ENCODE assay signal across 9 cellular contexts in the genomic region with DNA sequence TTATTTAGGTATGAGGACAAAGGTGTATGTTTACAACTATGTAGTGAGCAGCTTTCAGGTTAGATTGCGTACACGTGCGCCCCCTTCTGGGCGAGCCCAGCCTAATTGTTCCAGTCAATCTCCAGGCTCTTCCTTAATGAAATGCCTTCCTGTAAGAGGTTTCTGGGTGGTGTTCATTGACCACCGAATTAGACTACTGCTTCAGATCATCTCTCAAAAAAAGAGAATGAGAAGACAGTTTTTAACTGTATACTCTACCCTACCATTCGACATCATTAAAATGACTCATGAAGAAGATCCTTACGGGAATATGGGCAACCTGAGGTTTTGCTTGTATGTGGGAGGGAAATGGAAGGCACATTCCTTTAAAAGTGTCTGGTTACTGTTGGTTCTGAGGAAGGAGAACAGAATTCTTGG. TPM values are rescaled to one million over a fixed set of nuclear protein-coding genes. Genes with fewer than 3 reads are reported as not detected.
A peak's percentile ranks its signal among the peaks of the same experiment; 100 is the strongest.
DNase-seq lines count a peak whose midpoint lies in the region; ATAC-seq, FAIRE-seq and TF ChIP-seq lines count a peak whose summit lies in the region.
"Had no signal": no experiment of that assay in that cellular context is flagged by ENCODE, and none has a peak within 500 bp of the region (broad histone marks: within the 10 kb centered on the region; RNA-seq: fewer than 3 reads in every experiment).

No MANE protein-coding gene starts in this region.

- no peak for FAIRE-seq in bronchial epithelial cell (lab: Jason Lieb, UNC)

- POLR2A ChIA-PET in RWPE1 (lab: Yijun Ruan, JAX; ENCODE audit: low non-redundant PET), result no interaction called here

- no peaks in the 10 kb centered on the region for H3K36me3 Mint-ChIP-seq in stimulated activated memory B cell treated with anti-CD40 and anti-IgM and Interleukin-4, amounts not matched to agents 10 μg/mL and 1 μg/mL and 100 μg/mL, for 72 hours

- H3K4me1 ChIP-seq in left lung, result no peaks in the 10 kb centered on the region

- DNase-seq in ELR (ENCODE audit: low read depth), result peak; percentile 62
- peak; percentile 93 for DNase-seq in HT-29 (ENCODE audit: low spot score)
- DNase-seq in RWPE1 (ENCODE audit: low spot score), result no peak
- DNase-seq in bronchial epithelial cell (ENCODE audit: low read depth), result peak; percentile 49
- DNase-seq in left lung, result peak; percentile 61
- peak; percentile 37 to 43 for DNase-seq in stimulated activated CD8-positive, alpha-beta memory T cell treated with anti-CD3 and anti-CD28 coated beads, Interleukin-2, amount 100 ng/mL, for 48 hours (ENCODE audit: low read depth in 2 of 2)

- TF ChIP-seq CTCF in RWPE1 (conservative IDR thresholded peaks at IDR 0.05; ENCODE audit: low read depth) (peak; percentile 25; the same call in 1 of the 2 replicates), bronchial epithelial cell (IDR thresholded peaks at IDR 0.05; ENCODE audit: insufficient read depth, low read length, severe bottlenecking) (peak; percentile 73), left lung (IDR thresholded peaks at IDR 0.05) (peak; percentile 38 to 63)

- H3K27ac ChIP-seq in RWPE1 (no peak overlapping the region), left lung (peak overlapping the region; percentile 57 to 67)

- H3K4me1 Mint-ChIP-seq in stimulated activated memory B cell treated with anti-CD40 and anti-IgM and Interleukin-4, amounts not matched to agents 10 μg/mL and 1 μg/mL and 100 μg/mL, for 72 hours, result no peaks in the 10 kb centered on the region

- peak; percentile 77 for ATAC-seq in GM21381 (IDR thresholded peaks at IDR 0.05; ENCODE audit: unreplicated experiment)
- ATAC-seq in left lung, result peak; percentile 81
- no peak for ATAC-seq in stimulated activated memory B cell treated with anti-CD40 and anti-IgM and Interleukin-4, amounts not matched to agents 10 μg/mL and 1 μg/mL and 100 μg/mL, for 72 hours

- no peak overlapping the region for H3K27ac Mint-ChIP-seq in stimulated activated memory B cell treated with anti-CD40 and anti-IgM and Interleukin-4, amounts not matched to agents 10 μg/mL and 1 μg/mL and 100 μg/mL, for 72 hours

- CTCF ChIA-PET in RWPE1 (lab: Yijun Ruan, JAX), result interaction anchor here (0.6 to 1.1 kb wide), 2 partner anchors 20 to 129 kb away, joined by 3 read pairs; no protein-coding TSS in a partner anchor

- no peaks in the 10 kb centered on the region for H3K9me3 ChIP-seq in left lung

- H3K4me3 Mint-ChIP-seq in stimulated activated memory B cell treated with anti-CD40 and anti-IgM and Interleukin-4, amounts not matched to agents 10 μg/mL and 1 μg/mL and 100 μg/mL, for 72 hours, result no peak overlapping the region

- peaks cover 10% of the 10 kb centered on the region for H3K27me3 Mint-ChIP-seq in stimulated activated memory B cell treated with anti-CD40 and anti-IgM and Interleukin-4, amounts not matched to agents 10 μg/mL and 1 μg/mL and 100 μg/mL, for 72 hours

- intact Hi-C loops in left lung (cut with DNase I), result no loop called here

- H3K36me3 ChIP-seq in bronchial epithelial cell (ENCODE audit: control insufficient read depth, insufficient read depth, low read length), result no peaks in the 10 kb centered on the region
- no peaks in the 10 kb centered on the region for H3K36me3 ChIP-seq in left lung

- H3K27me3 ChIP-seq in bronchial epithelial cell (ENCODE audit: control insufficient read depth, insufficient read depth, low read length) (no peaks in the 10 kb centered on the region), left lung (no peaks in the 10 kb centered on the region)

- H3K4me3 ChIP-seq in bronchial epithelial cell (ENCODE audit: low read depth, low read length) (no peak overlapping the region), left lung (peak overlapping the region; percentile 10 to 20)

- no peaks in the 10 kb centered on the region for H3K9me3 Mint-ChIP-seq in stimulated activated memory B cell treated with anti-CD40 and anti-IgM and Interleukin-4, amounts not matched to agents 10 μg/mL and 1 μg/mL and 100 μg/mL, for 72 hours

RNA-seq across cellular contexts. Expression of a gene that starts 2.1 kb away (rescaled TPM):
- 0.10 and 0.63 TPM in 2 replicates for total RNA-seq in HT-29 (2014; rRNA removed; shearing (Covaris generic))
- total RNA-seq in bronchial epithelial cell, result 0.38 and 14.2 TPM in 2 replicates
- 1,000 to 10,000 TPM in 1 of 2 donors, 100 to 1,000 TPM in 1; 605 to 1,088 TPM for total RNA-seq in left lung
- total RNA-seq: activated CD8-positive, alpha-beta memory T cell treated with anti-CD3 and anti-CD28 coated beads for 36 hours had no signal

RNA-seq across cellular contexts. Expression of a gene that starts 51.3 kb away (rescaled TPM):
- total RNA-seq in HT-29 (2014; rRNA removed; shearing (Covaris generic)), result not detected in 2 replicates
- not detected in 2 replicates for total RNA-seq in bronchial epithelial cell
- total RNA-seq in left lung, result under 1 TPM; 0.13 to 0.26 TPM
- total RNA-seq: activated CD8-positive, alpha-beta memory T cell treated with anti-CD3 and anti-CD28 coated beads for 36 hours had no signal

Comparison
In these comparisons a context has a peak if more than half of its experiments do, and no peak if none do; other contexts are left out.
1. RNA of a gene that starts 2.1 kb away (total RNA-seq): 605 to 1,088 TPM in left lung; 0.38 to 14.2 TPM in bronchial epithelial cell and 0.10 to 0.63 TPM in HT-29; every median in the first group is over 10 times any median in the second.
2. Peak in every context shown above with its lines, with median percentiles within 50 percentile points of each other: CTCF ChIP-seq.